25 cellular contexts compared by ENCODE assay signal in genomic region chr3:8608791-8609171, GRCh38. TPM values are rescaled to one million over a fixed set of nuclear protein-coding genes. Genes with fewer than 3 reads are reported as not detected.
"Had no signal": no experiment of that assay in that cellular context is flagged by ENCODE, and none has a peak within 500 bp of the region (broad histone marks: within the 10 kb centered on the region; RNA-seq: fewer than 3 reads in every experiment).

No MANE protein-coding gene starts in this region.

- H3K9ac ChIP-seq: parathyroid adenoma had no signal

- H2AFZ ChIP-seq: parathyroid adenoma had no signal

- H3K36me3 ChIP-seq: gastrocnemius medialis, lower lobe of right lung, right lobe of liver, tibial artery, upper lobe of left lung had no signal

- H3K36me3 Mint-ChIP-seq: memory B cell; natural killer cell treated with Interleukin-12 subunit alpha and Interleukin-12 subunit beta and Interleukin-15 and Interleukin-18, amount 100 ng/mL, for 72 hours had no signal

- H3K27ac Mint-ChIP-seq: memory B cell; natural killer cell treated with Interleukin-12 subunit alpha and Interleukin-12 subunit beta and Interleukin-15 and Interleukin-18, amount 100 ng/mL, for 72 hours had no signal

- H3K27me3 ChIP-seq: dorsolateral prefrontal cortex, gastrocnemius medialis, right lobe of liver, testis, tibial artery, upper lobe of left lung had no signal

- H3K27ac ChIP-seq: dorsolateral prefrontal cortex, epithelial cell of prostate, gastrocnemius medialis, lower lobe of right lung, parathyroid adenoma, right lobe of liver, testis, upper lobe of left lung had no signal

- H3K9me3 ChIP-seq: gastrocnemius medialis, lower lobe of right lung, right lobe of liver, testis, tibial artery, upper lobe of left lung had no signal

- H3K4me1 ChIP-seq: parathyroid adenoma, right lobe of liver had no signal

- H3K4me3 Mint-ChIP-seq: memory B cell; natural killer cell treated with Interleukin-12 subunit alpha and Interleukin-12 subunit beta and Interleukin-15 and Interleukin-18, amount 100 ng/mL, for 72 hours had no signal

- H3K9me3 Mint-ChIP-seq: memory B cell; natural killer cell treated with Interleukin-12 subunit alpha and Interleukin-12 subunit beta and Interleukin-15 and Interleukin-18, amount 100 ng/mL, for 72 hours had no signal

- DNase-seq: dorsolateral prefrontal cortex; effector CD4-positive, alpha-beta T cell; foreskin fibroblast; gastrocnemius medialis; head of caudate nucleus; left ventricle myocardium superior; lower lobe of right lung; right lobe of liver; small intestine; stimulated activated CD4-positive, alpha-beta T cell treated with anti-CD3 and anti-CD28 coated beads, Interleukin-12 subunit alpha, Interleukin-12 subunit beta, amount 100 ng/mL, for 4 hours; stimulated activated CD4-positive, alpha-beta T cell treated with anti-CD3 and anti-CD28 coated beads, Interleukin-1b, Interleukin-23, amount 100 ng/mL, for 48 hours; stimulated activated CD4-positive, alpha-beta T cell treated with anti-CD3 and anti-CD28 coated beads, Interleukin-4, amount 100 ng/mL, for 1 hour; stimulated activated CD8-positive, alpha-beta memory T cell treated with anti-CD3 and anti-CD28 coated beads, Interleukin-4, amount 100 ng/mL, for 48 hours; stimulated activated naive CD4-positive, alpha-beta T cell; substantia nigra; testis; upper lobe of left lung had no signal

- H3K4me1 Mint-ChIP-seq: memory B cell had no signal

- H3K4me3 ChIP-seq: dorsolateral prefrontal cortex, gastrocnemius medialis, lower lobe of right lung, right lobe of liver, testis, tibial artery, upper lobe of left lung had no signal

- H3K79me2 ChIP-seq: parathyroid adenoma had no signal

RNA-seq across cellular contexts. Expression of gene SSUH2, which starts 35.8 kb away (rescaled TPM):
- total RNA-seq: glomerular endothelial cell; lower lobe of right lung; mononuclear cell; natural killer cell treated with Interleukin-12 subunit alpha and Interleukin-12 subunit beta and Interleukin-15 and Interleukin-18, amount 100 ng/mL, for 72 hours; osteoblast had no signal
